8 cellular contexts compared by ENCODE assay signal in the genomic region with DNA sequence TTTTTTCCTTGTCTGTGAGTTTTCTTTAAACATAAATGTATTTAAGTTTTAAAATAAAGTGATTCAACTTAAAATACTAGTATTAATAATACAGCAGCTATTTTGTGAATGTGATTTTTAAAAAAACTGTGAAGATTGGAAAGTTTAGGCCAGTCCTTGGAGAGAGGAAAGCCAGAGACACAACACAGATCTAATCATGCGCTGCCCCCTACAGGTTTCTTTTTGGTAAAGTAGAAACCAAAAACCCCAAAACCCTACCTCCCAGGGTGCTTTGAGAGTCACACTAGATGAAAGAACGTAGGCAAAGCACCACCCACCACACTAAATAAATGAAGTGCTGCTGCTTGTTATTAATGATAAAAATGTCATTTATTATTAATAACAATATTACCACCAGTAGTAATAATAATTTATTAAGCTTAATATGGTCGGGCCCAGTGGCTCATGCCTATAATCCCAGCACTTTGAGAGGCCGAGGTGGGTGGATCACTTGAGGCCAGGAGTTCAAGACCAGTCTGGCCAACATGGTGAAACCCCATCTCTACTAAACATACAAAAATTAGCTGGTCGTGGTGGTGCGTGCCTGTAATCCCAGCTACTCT. TPM values are rescaled to one million over a fixed set of nuclear protein-coding genes. Genes with fewer than 3 reads are reported as not detected.
DNase-seq lines count a peak whose midpoint lies in the region; ATAC-seq, FAIRE-seq and TF ChIP-seq lines count a peak whose summit lies in the region.

No MANE protein-coding gene starts in this region.

- H3K9ac ChIP-seq in astrocyte (ENCODE audit: low read length) = no peak overlapping the region

- ATAC-seq in HG03108 (IDR thresholded peaks at IDR 0.05; ENCODE audit: unreplicated experiment) (no peak), GM21619 (IDR thresholded peaks at IDR 0.05; ENCODE audit: unreplicated experiment) (no peak)

- H3K79me2 ChIP-seq in astrocyte (ENCODE audit: insufficient read depth, low read length) = no peaks in the 10 kb centered on the region

- H3K27me3 Mint-ChIP-seq in astrocyte (ENCODE audit: low read depth, unreplicated experiment) = no peaks in the 10 kb centered on the region

- TF ChIP-seq CTCF in astrocyte (IDR thresholded peaks at IDR 0.05; ENCODE audit: insufficient read depth, low read depth, low read length) = peak; percentile 47

- H3K4me2 ChIP-seq in astrocyte (ENCODE audit: low read length) = no peak overlapping the region

- H3K27ac Mint-ChIP-seq in astrocyte (ENCODE audit: unreplicated experiment) = no peak overlapping the region

- in situ Hi-C loops in SK-MEL-5 (cut with HindIII; ENCODE audit: low pct_unique_long_range_greater_than_20kb, low sequenced_read_pairs) = no loop called here

- no peaks in the 10 kb centered on the region for H4K20me1 ChIP-seq in astrocyte (ENCODE audit: insufficient read depth, low read length)

- H3K4me3 ChIP-seq in astrocyte (ENCODE audit: insufficient read depth, low read depth, low read length) (no peak overlapping the region), iPS DF 6.9 (ENCODE audit: low read length) (no peak overlapping the region)

- no peaks in the 10 kb centered on the region for H3K9me3 ChIP-seq in astrocyte (ENCODE audit: insufficient read depth, low read depth, low read length)
- no peaks in the 10 kb centered on the region for H3K9me3 ChIP-seq in iPS DF 6.9 (ENCODE audit: control insufficient read depth, insufficient read depth, low read length)

- H3K27ac ChIP-seq in astrocyte (ENCODE audit: low read depth, low read length) (no peak overlapping the region), iPS DF 6.9 (ENCODE audit: low read length) (no peak overlapping the region)

- peaks cover 13% of the 10 kb centered on the region for H3K4me1 Mint-ChIP-seq in astrocyte (ENCODE audit: low read depth, unreplicated experiment)

- H3K4me3 Mint-ChIP-seq in astrocyte (ENCODE audit: unreplicated experiment) = no peak overlapping the region

- H3K36me3 ChIP-seq in astrocyte (ENCODE audit: insufficient read depth, low read length) = peaks cover 8% of the 10 kb centered on the region
- H3K36me3 ChIP-seq in iPS DF 6.9 (ENCODE audit: control insufficient read depth, insufficient read depth, low read length) = no peaks in the 10 kb centered on the region

- FAIRE-seq in astrocyte (lab: Jason Lieb, UNC) = no peak

- no peaks in the 10 kb centered on the region for H3K27me3 ChIP-seq in astrocyte (ENCODE audit: insufficient read depth, low read length)
- no peaks in the 10 kb centered on the region for H3K27me3 ChIP-seq in iPS DF 6.9 (ENCODE audit: control insufficient read depth, insufficient read depth, low read length)

- no CpG with 5 or more reads among the region's 6 CpGs for WGBS in iPS DF 6.9 (ENCODE audit: insufficient coverage, insufficient read length)

- H3K4me1 ChIP-seq in astrocyte (ENCODE audit: insufficient read depth, low read length) (no peaks in the 10 kb centered on the region), iPS DF 6.9 (ENCODE audit: control insufficient read depth, insufficient read depth, low read length) (no peaks in the 10 kb centered on the region)

- no peaks in the 10 kb centered on the region for H3K9me3 Mint-ChIP-seq in astrocyte (ENCODE audit: unreplicated experiment)

- H2AFZ ChIP-seq in astrocyte (ENCODE audit: low read depth, low read length) = no peak overlapping the region

- DNase-seq in GF-D8 (lab: John Stamatoyannopoulos, UW) (peak; percentile 2), LoVo (ENCODE audit: low spot score) (peak; percentile 9), SK-MEL-5 (ENCODE audit: low read depth, low spot score) (peak; percentile 88), astrocyte (ENCODE audit: low read depth) (no peak), iPS DF 6.9 (ENCODE audit: low read depth, low spot score) (peak; percentile 37)
- DNase-seq in stimulated activated CD4-positive, alpha-beta T cell treated with anti-CD3 and anti-CD28 coated beads, Interleukin-1b, Interleukin-23, amount 100 ng/mL, for 24 hours (ENCODE audit: low read depth in 4 of 4, low spot score in 1 of 4) = peak; percentile 22 to 34 (median 30)

- H3K36me3 Mint-ChIP-seq in astrocyte (ENCODE audit: low read depth, unreplicated experiment) = peaks cover 10% of the 10 kb centered on the region

RNA-seq across cellular contexts. Expression of a gene that starts 33.7 kb away (rescaled TPM):
- total RNA-seq in SK-MEL-5 (2014; rRNA removed; shearing (Covaris generic)) = 8.3 and 10.4 TPM in 2 replicates
- 10.4 and 11.9 TPM in 2 replicates for polyA plus RNA-seq in SK-MEL-5 (2015; cell fraction: cytosol; rRNA removed)
- 51.0 and 52.1 TPM in 2 replicates for polyA plus RNA-seq in SK-MEL-5 (2015; cell fraction: nucleus; rRNA removed)
- 6.2 and 6.9 TPM in 2 replicates for total RNA-seq in astrocyte
